9 cellular contexts compared by ENCODE assay signal in the genomic region with DNA sequence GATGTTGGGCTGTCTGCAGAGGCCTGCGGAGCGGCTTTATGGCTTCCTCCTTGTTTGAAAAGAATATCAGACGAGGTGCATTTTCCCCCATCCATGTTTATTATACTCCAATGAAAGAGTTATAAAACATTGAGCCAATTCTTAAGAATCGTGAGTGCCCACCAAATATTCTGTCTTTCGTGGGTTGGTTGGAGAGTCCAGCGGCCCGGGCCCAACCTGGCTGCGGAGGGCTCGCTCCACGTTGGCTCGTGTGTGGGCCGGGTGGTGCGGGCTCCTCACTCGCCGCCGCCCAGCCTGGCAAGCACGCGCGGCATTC. TPM values are rescaled to one million over a fixed set of nuclear protein-coding genes. Genes with fewer than 3 reads are reported as not detected.
DNase-seq lines count a peak whose midpoint lies in the region; ATAC-seq and TF ChIP-seq lines count a peak whose summit lies in the region.
"Had no signal": no experiment of that assay in that cellular context is flagged by ENCODE, and none has a peak within 500 bp of the region (broad histone marks: within the 10 kb centered on the region; RNA-seq: fewer than 3 reads in every experiment).

No MANE protein-coding gene starts in this region.

- POLR2A ChIA-PET in CD8-positive, alpha-beta T cell (lab: Charles Lee): no interaction called here

- no peaks in the 10 kb centered on the region for H3K27me3 Mint-ChIP-seq in CD8-positive, alpha-beta T cell (ENCODE audit: low read depth)

- H3K9me3 ChIP-seq in CD8-positive, alpha-beta T cell (ENCODE audit: low read length): no peaks in the 10 kb centered on the region
- H3K9me3 ChIP-seq in Peyer's patch (no peaks in the 10 kb centered on the region), fibroblast of lung (ENCODE audit: control insufficient read depth, insufficient read depth, low read depth, low read length) (no peaks in the 10 kb centered on the region), ovary (no peaks in the 10 kb centered on the region), aorta (ENCODE audit: control insufficient read depth, low read length) (no peaks in the 10 kb centered on the region)

- no peaks in the 10 kb centered on the region for H3K27me3 ChIP-seq in CD8-positive, alpha-beta T cell (ENCODE audit: insufficient read depth, low read length)
- H3K27me3 ChIP-seq in Peyer's patch (no peaks in the 10 kb centered on the region), fibroblast of lung (ENCODE audit: control insufficient read depth, insufficient read depth, low read length) (no peaks in the 10 kb centered on the region), ovary (no peaks in the 10 kb centered on the region), aorta (ENCODE audit: control insufficient read depth in 1 of 2, insufficient read depth in 2 of 2, low read length in 1 of 2) (no peaks in the 10 kb centered on the region)

- peaks cover 3% of the 10 kb centered on the region for H4K20me1 ChIP-seq in fibroblast of lung (ENCODE audit: control insufficient read depth, extremely low read depth, insufficient read depth, low read length)

- no peak overlapping the region for H3K27ac ChIP-seq in CD8-positive, alpha-beta T cell (ENCODE audit: low read depth, low read length)
- H3K27ac ChIP-seq in Peyer's patch (peak overlapping the region in 2 of 4 donors; percentile 59 to 67), fibroblast of lung (ENCODE audit: insufficient read depth, low read length) (no peak overlapping the region), ovary (peak overlapping the region in 1 of 2 donors; percentile 57), aorta (ENCODE audit: low read depth in 1 of 2, low read length in 2 of 2) (no peak overlapping the region)

- TF ChIP-seq EP300 in ovary (IDR thresholded peaks at IDR 0.05): no peak

- peaks cover 32% of the 10 kb centered on the region for H3K4me1 ChIP-seq in CD8-positive, alpha-beta T cell (ENCODE audit: insufficient read depth, low read length)
- H3K4me1 ChIP-seq in Peyer's patch (peaks cover 3 to 28% (median 16%) of the 10 kb centered on the region in 4 donors), fibroblast of lung (ENCODE audit: control insufficient read depth, extremely low read depth, insufficient read depth, low read length) (peaks cover 12% of the 10 kb centered on the region), ovary (ENCODE audit: insufficient read depth) (peaks cover 9% of the 10 kb centered on the region), aorta (ENCODE audit: control insufficient read depth in 1 of 2, insufficient read depth in 2 of 2, low read length in 2 of 2) (no peaks in the 10 kb centered on the region)

- peak overlapping the region; percentile 52 for H3K9ac ChIP-seq in fibroblast of lung (ENCODE audit: insufficient read depth, low read length)

- H3K4me3 ChIP-seq in CD8-positive, alpha-beta T cell (ENCODE audit: low read depth, low read length): peak overlapping the region; percentile 77
- peak overlapping the region; percentile 70 to 82 (median 76) for H3K4me3 ChIP-seq in Peyer's patch
- H3K4me3 ChIP-seq in fibroblast of lung (replicated peaks in 1 of 4; ENCODE audit: control extremely low read depth in 1 of 4, insufficient read depth in 1 of 4, low read depth in 3 of 4, low read length in 4 of 4): peak overlapping the region; percentile 47 to 68 (median 56)
- peak overlapping the region; percentile 57 for H3K4me3 ChIP-seq in ovary
- H3K4me3 ChIP-seq in aorta (ENCODE audit: low read length in 2 of 2): no peak overlapping the region

- peaks cover 35% of the 10 kb centered on the region for H3K4me1 Mint-ChIP-seq in CD8-positive, alpha-beta T cell (ENCODE audit: low read depth)

- peak in 2 of 7 experiments; percentile 5 to 48 for DNase-seq in CD8-positive, alpha-beta T cell
- DNase-seq in Peyer's patch: peak in 1 of 3 donors; percentile 14
- no peak for DNase-seq in fibroblast of lung (ENCODE audit: low read depth in 2 of 2)
- DNase-seq in ovary: no peak
- no peak for DNase-seq in ureter (ENCODE audit: low spot score)
- no peak for DNase-seq in NCI-H2107 (lab: John Stamatoyannopoulos, UW)
- no peak for DNase-seq in aorta
- DNase-seq: NCI-H187 treated with DMSO at 0.1 percent for 48 hours had no signal

- peak overlapping the region; percentile 58 for H3K4me2 ChIP-seq in fibroblast of lung (ENCODE audit: extremely low read depth, insufficient read depth, low read length)

- intact Hi-C loops in CD8-positive, alpha-beta T cell (cut with DNase I, micrococcal nuclease): loop anchor here in 1 of 2 experiments (5.0 kb wide), 1 partner anchor 1662 kb away; a partner anchor contains a TSS
- intact Hi-C loops in ovary (cut with DNase I) (loop anchor here in 1 of 4 donors (10.0 kb wide), 2 partner anchors 145 to 425 kb away; no protein-coding TSS in a partner anchor), aorta (cut with DNase I) (loop anchor here in 1 of 2 donors (10.0 kb wide), 2 partner anchors 145 to 1555 kb away; no protein-coding TSS in a partner anchor)

- peaks cover 34% of the 10 kb centered on the region for H3K79me2 ChIP-seq in fibroblast of lung (ENCODE audit: control insufficient read depth, insufficient read depth, low read length)

- no peaks in the 10 kb centered on the region for H3K36me3 Mint-ChIP-seq in CD8-positive, alpha-beta T cell

- CTCF ChIA-PET in CD8-positive, alpha-beta T cell (lab: Charles Lee): no interaction called here

- H3K9me3 Mint-ChIP-seq in CD8-positive, alpha-beta T cell: no peaks in the 10 kb centered on the region

- peak overlapping the region; percentile 79 for H3K4me3 Mint-ChIP-seq in CD8-positive, alpha-beta T cell

- H3K36me3 ChIP-seq in CD8-positive, alpha-beta T cell (ENCODE audit: insufficient read depth, low read length): no peaks in the 10 kb centered on the region
- H3K36me3 ChIP-seq in Peyer's patch: no peaks in the 10 kb centered on the region
- peaks cover 7% of the 10 kb centered on the region for H3K36me3 ChIP-seq in fibroblast of lung (ENCODE audit: control insufficient read depth, insufficient read depth, low read length)
- no peaks in the 10 kb centered on the region for H3K36me3 ChIP-seq in ovary
- no peaks in the 10 kb centered on the region for H3K36me3 ChIP-seq in aorta (ENCODE audit: control insufficient read depth in 1 of 2, insufficient read depth in 2 of 2, low read length in 1 of 2)

- TF ChIP-seq POLR2A in Peyer's patch (IDR thresholded peaks at IDR 0.05) (no peak), ovary (IDR thresholded peaks at IDR 0.05) (no peak)

- ATAC-seq in CD8-positive, alpha-beta T cell: no peak
- ATAC-seq in aorta (ENCODE audit: low FRiP score) (no peak), GM18520 (IDR thresholded peaks at IDR 0.05; ENCODE audit: unreplicated experiment) (no peak)

- WGBS in ovary, 3 donors: 62 to 68% (median 68%) methylated on average over 17 to 19 of the region's 19 CpGs
- 74 to 78% methylated on average over 19 of the region's 19 CpGs for WGBS in aorta, 2 donors

- H3K27ac Mint-ChIP-seq in CD8-positive, alpha-beta T cell: no peak overlapping the region

- TF ChIP-seq CTCF in CD8-positive, alpha-beta T cell (IDR thresholded peaks at IDR 0.05): no peak
- TF ChIP-seq CTCF in Peyer's patch (IDR thresholded peaks at IDR 0.05) (no peak), fibroblast of lung (conservative IDR thresholded peaks at IDR 0.05 in 1 of 2, IDR thresholded peaks at IDR 0.05 in 1 of 2; ENCODE audit: low read depth in 1 of 2, low read length in 2 of 2) (no peak), ovary (IDR thresholded peaks at IDR 0.05) (no peak)

- H2AFZ ChIP-seq in fibroblast of lung (ENCODE audit: low read length): peak overlapping the region; percentile 63

RNA-seq across cellular contexts. Expression of a gene that starts 0.7 kb away (rescaled TPM):
- total RNA-seq in CD8-positive, alpha-beta T cell: 1 to 10 TPM; 6.3 to 7.7 TPM
- total RNA-seq in Peyer's patch (10 to 100 TPM; 16.5 to 52.0 (median 40.2) TPM), fibroblast of lung (26.7 and 59.9 TPM in 2 replicates), ovary (10 to 100 TPM; 23.7 to 62.5 (median 48.0) TPM), ureter (56.0 TPM), aorta (10 to 100 TPM; 14.7 to 17.4 TPM)
- polyA plus RNA-seq in fibroblast of lung (16.1 and 16.6 TPM in 2 replicates), ovary (10 to 100 TPM; 12.9 to 45.3 TPM), aorta (1 to 10 TPM; 3.0 to 3.1 TPM)
- 37.2 and 37.3 TPM in 2 replicates for polyA plus RNA-seq in fibroblast of lung (2012)
- polyA minus RNA-seq in fibroblast of lung (ENCODE audit: low replicate concordance): 31.5 and 35.7 TPM in 2 replicates

Comparison
In these comparisons a context has a peak if more than half of its experiments do, and no peak if none do; other contexts are left out.
1. H3K4me3 ChIP-seq: peak in CD8-positive, alpha-beta T cell (single experiment), Peyer's patch (4 of 4), fibroblast of lung (4 of 4) and ovary (single experiment); none in aorta (0 of 2).